Comparison of ENCODE assay signal across 18 cellular contexts in the genomic region with DNA sequence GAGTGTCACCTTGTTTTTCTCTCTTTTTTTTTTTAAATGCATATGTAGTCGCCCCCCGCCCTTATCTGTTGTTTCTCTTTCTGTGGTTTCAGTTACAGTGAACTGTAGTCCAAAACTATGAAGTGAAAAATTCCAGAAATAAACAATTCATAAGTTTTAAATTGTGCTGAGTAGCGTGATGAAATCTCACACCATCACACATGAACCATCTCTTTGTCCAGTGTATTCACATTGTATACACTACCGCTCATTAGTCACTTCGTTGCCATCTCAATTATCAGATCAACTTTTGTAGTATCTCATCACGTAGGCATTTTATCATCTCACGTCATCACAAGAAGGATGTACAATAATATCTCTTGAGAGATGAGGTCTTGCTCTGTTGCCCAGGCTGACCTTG.
DNase-seq lines count a peak whose midpoint lies in the region; ATAC-seq and TF ChIP-seq lines count a peak whose summit lies in the region.
"Had no signal": no experiment of that assay in that cellular context is flagged by ENCODE, and none has a peak within 500 bp of the region (broad histone marks: within the 10 kb centered on the region; RNA-seq: fewer than 3 reads in every experiment).

No MANE protein-coding gene starts in this region.

- H3K27me3 ChIP-seq in brain microvascular endothelial cell (replicated peaks) (no peaks in the 10 kb centered on the region), smooth muscle cell (ENCODE audit: low read depth) (no peaks in the 10 kb centered on the region)

- no peak for ATAC-seq in GM21529 (IDR thresholded peaks at IDR 0.05; ENCODE audit: unreplicated experiment)
- ATAC-seq: Right ventricle myocardium inferior, SK-N-SH treated with all-trans-retinoic acid at 6 μM for 48 hours had no signal

- no peaks in the 10 kb centered on the region for H3K36me3 ChIP-seq in brain microvascular endothelial cell (replicated peaks)
- H3K36me3 ChIP-seq in smooth muscle cell (ENCODE audit: low read depth): no peaks in the 10 kb centered on the region

- H3K4me3 Mint-ChIP-seq in HFFc6: peak overlapping the region; percentile 16; the same call in 1 of the 2 replicates
- H3K4me3 Mint-ChIP-seq: B cell; CD4-positive, alpha-beta memory T cell had no signal

- H3K27me3 Mint-ChIP-seq in HFFc6 (ENCODE audit: insufficient read depth): no peaks in the 10 kb centered on the region; the same call in 1 of the 2 replicates
- H3K27me3 Mint-ChIP-seq: B cell; CD4-positive, alpha-beta memory T cell had no signal

- peaks cover 3% of the 10 kb centered on the region; the same call in 1 of the 2 replicates for H3K9me3 Mint-ChIP-seq in HFFc6

- H3K79me2 ChIP-seq in smooth muscle cell (ENCODE audit: low read depth): no peaks in the 10 kb centered on the region

- peak overlapping the region; percentile 81 for H3K27ac Mint-ChIP-seq in HFFc6
- H3K27ac Mint-ChIP-seq: B cell; CD4-positive, alpha-beta memory T cell had no signal

- TF ChIP-seq CTCF in AG10803 (conservative IDR thresholded peaks at IDR 0.05; ENCODE audit: low read length): no peak
- no peak for TF ChIP-seq CTCF in HFFc6 (IDR thresholded peaks at IDR 0.05)
- no peak for TF ChIP-seq CTCF in brain microvascular endothelial cell (IDR thresholded peaks at IDR 0.05; ENCODE audit: low read depth, low read length, missing control alignments)
- no peak for TF ChIP-seq CTCF in smooth muscle cell (IDR thresholded peaks at IDR 0.05; ENCODE audit: borderline replicate concordance, insufficient read depth, poor library complexity, severe bottlenecking)

- H3K9ac ChIP-seq in smooth muscle cell (ENCODE audit: low read depth): no peak overlapping the region

- peaks cover 21% of the 10 kb centered on the region for H3K4me1 Mint-ChIP-seq in HFFc6 (ENCODE audit: low read depth)
- H3K4me1 Mint-ChIP-seq: B cell had no signal

- H2AFZ ChIP-seq in smooth muscle cell (ENCODE audit: low read depth): no peak overlapping the region

- H3K36me3 Mint-ChIP-seq in HFFc6 (ENCODE audit: low read depth): no peaks in the 10 kb centered on the region

- in situ Hi-C loops in brain microvascular endothelial cell (cut with HindIII; ENCODE audit: low pct_ligation_motif_present, low sequenced_read_pairs): no loop called here

- WGBS in smooth muscle cell (ENCODE audit: low lambda C conversion rate): 81% methylated on average over 7 of the region's 7 CpGs

- H3F3A ChIP-seq in smooth muscle cell (ENCODE audit: low read depth): no peaks in the 10 kb centered on the region

- no peak overlapping the region for H3K4me2 ChIP-seq in smooth muscle cell

- no peaks in the 10 kb centered on the region for H3K9me3 ChIP-seq in smooth muscle cell (replicated peaks; ENCODE audit: low read depth)

- peak; percentile 5 for DNase-seq in AG10803 (ENCODE audit: low read depth)
- peak; percentile 67 for DNase-seq in HFFc6
- peak; percentile 35 for DNase-seq in brain microvascular endothelial cell
- DNase-seq in iris pigment epithelial cell (ENCODE audit: low read depth): peak; percentile 86
- DNase-seq in NCI-H510A (lab: John Stamatoyannopoulos, UW): no peak
- DNase-seq in smooth muscle cell (lab: John Stamatoyannopoulos, UW; ENCODE audit: unreplicated experiment): no peak
- no peak for DNase-seq in ureter (ENCODE audit: low spot score)
- DNase-seq: CD4-positive, alpha-beta memory T cell; DND-41; KG1; NCI-H1092; NCI-H446; NCI-H774 had no signal

- H3K4me3 ChIP-seq in AG10803 (ENCODE audit: low read length) (no peak overlapping the region), brain microvascular endothelial cell (ENCODE audit: low read depth, low read length) (no peak overlapping the region), smooth muscle cell (no peak overlapping the region)

- H4K20me1 ChIP-seq in smooth muscle cell (ENCODE audit: low read depth): no peaks in the 10 kb centered on the region

- no peaks in the 10 kb centered on the region for H3K4me1 ChIP-seq in smooth muscle cell (ENCODE audit: low read depth)

- H3K27ac ChIP-seq in brain microvascular endothelial cell (no peak overlapping the region), smooth muscle cell (ENCODE audit: low read depth) (no peak overlapping the region)
- H3K27ac ChIP-seq: HL-60 had no signal

Comparison
In these comparisons a context has a peak if more than half of its experiments do, and no peak if none do; other contexts are left out.
1. DNase-seq: peak in AG10803 (single experiment), HFFc6 (single experiment), brain microvascular endothelial cell (single experiment) and iris pigment epithelial cell (single experiment); none in NCI-H510A (single experiment), smooth muscle cell (single experiment) and ureter (single experiment).